2 cellular contexts compared by ENCODE assay signal in the genomic region with DNA sequence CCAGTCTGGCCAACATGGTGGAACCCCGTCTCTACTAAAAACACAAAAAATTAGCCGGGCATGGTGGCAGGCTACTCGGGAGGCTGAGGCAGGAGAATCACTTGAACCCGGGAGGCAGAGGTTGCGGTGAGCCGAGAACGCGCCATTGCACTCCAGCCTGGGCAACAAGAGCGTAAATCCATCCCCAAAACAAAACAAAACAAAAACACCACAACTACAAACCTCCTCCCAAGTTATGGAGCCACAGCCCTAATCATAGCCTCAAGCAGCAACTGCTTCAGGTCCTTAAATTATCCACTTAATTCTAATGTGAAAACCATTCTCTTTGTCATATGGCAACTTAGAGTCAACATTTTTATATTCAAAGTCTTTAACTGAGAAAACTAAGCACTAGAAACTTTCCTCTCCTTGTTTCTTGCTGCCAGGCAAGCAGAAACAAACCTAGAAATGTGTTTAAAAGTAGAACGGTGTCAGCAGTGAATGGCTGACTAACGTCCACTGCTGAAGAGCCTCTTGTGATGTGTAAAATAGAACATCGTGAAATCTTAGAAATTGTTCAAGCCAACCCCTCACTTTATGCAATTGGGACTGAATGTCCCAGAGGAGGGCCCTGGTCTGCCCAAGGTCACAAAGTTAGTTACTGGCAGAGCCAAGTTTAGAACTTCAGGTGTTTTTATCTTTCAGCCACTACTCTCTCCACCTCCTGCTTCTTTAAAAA.
TF ChIP-seq lines count a peak whose summit lies in the region.

No MANE protein-coding gene starts in this region.

TF ChIP-seq in SK-N-SH, 30 proteins besides CTCF, POLR2A, EP300 and RAD21 (continued from another document):
- TF ChIP-seq, protein P1, sequence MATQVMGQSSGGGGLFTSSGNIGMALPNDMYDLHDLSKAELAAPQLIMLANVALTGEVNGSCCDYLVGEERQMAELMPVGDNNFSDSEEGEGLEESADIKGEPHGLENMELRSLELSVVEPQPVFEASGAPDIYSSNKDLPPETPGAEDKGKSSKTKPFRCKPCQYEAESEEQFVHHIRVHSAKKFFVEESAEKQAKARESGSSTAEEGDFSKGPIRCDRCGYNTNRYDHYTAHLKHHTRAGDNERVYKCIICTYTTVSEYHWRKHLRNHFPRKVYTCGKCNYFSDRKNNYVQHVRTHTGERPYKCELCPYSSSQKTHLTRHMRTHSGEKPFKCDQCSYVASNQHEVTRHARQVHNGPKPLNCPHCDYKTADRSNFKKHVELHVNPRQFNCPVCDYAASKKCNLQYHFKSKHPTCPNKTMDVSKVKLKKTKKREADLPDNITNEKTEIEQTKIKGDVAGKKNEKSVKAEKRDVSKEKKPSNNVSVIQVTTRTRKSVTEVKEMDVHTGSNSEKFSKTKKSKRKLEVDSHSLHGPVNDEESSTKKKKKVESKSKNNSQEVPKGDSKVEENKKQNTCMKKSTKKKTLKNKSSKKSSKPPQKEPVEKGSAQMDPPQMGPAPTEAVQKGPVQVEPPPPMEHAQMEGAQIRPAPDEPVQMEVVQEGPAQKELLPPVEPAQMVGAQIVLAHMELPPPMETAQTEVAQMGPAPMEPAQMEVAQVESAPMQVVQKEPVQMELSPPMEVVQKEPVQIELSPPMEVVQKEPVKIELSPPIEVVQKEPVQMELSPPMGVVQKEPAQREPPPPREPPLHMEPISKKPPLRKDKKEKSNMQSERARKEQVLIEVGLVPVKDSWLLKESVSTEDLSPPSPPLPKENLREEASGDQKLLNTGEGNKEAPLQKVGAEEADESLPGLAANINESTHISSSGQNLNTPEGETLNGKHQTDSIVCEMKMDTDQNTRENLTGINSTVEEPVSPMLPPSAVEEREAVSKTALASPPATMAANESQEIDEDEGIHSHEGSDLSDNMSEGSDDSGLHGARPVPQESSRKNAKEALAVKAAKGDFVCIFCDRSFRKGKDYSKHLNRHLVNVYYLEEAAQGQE (IDR thresholded peaks at IDR 0.05; ENCODE audit: low read depth, low read length): no peak
- TF ChIP-seq TEAD4 (IDR thresholded peaks at IDR 0.05; ENCODE audit: borderline replicate concordance, insufficient read depth) (no peak), RFX5 (IDR thresholded peaks at IDR 0.05; ENCODE audit: low read length) (no peak)

TF ChIP-seq in SK-N-SH treated with all-trans-retinoic acid at 6 μM for 48 hours, 23 proteins besides CTCF, POLR2A, EP300 and RAD21 (continued from another document):
- TF ChIP-seq, protein P2, sequence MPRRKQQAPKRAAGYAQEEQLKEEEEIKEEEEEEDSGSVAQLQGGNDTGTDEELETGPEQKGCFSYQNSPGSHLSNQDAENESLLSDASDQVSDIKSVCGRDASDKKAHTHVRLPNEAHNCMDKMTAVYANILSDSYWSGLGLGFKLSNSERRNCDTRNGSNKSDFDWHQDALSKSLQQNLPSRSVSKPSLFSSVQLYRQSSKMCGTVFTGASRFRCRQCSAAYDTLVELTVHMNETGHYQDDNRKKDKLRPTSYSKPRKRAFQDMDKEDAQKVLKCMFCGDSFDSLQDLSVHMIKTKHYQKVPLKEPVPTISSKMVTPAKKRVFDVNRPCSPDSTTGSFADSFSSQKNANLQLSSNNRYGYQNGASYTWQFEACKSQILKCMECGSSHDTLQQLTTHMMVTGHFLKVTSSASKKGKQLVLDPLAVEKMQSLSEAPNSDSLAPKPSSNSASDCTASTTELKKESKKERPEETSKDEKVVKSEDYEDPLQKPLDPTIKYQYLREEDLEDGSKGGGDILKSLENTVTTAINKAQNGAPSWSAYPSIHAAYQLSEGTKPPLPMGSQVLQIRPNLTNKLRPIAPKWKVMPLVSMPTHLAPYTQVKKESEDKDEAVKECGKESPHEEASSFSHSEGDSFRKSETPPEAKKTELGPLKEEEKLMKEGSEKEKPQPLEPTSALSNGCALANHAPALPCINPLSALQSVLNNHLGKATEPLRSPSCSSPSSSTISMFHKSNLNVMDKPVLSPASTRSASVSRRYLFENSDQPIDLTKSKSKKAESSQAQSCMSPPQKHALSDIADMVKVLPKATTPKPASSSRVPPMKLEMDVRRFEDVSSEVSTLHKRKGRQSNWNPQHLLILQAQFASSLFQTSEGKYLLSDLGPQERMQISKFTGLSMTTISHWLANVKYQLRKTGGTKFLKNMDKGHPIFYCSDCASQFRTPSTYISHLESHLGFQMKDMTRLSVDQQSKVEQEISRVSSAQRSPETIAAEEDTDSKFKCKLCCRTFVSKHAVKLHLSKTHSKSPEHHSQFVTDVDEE (CRISPR knock-in tag; IDR thresholded peaks at IDR 0.05): no peak
- TF ChIP-seq POU6F1 (CRISPR knock-in tag; IDR thresholded peaks at IDR 0.05; ENCODE audit: borderline replicate concordance, low read depth): no peak
